Comparison of ENCODE assay signal across 1 cellular context in genomic region chr2:38315707-38316333, GRCh38.
TF ChIP-seq lines count a peak whose summit lies in the region.

No MANE protein-coding gene starts in this region.

TF ChIP-seq in K562, 482 proteins besides CTCF, POLR2A, EP300 and RAD21 (continued from another document):
- 0 out of 4 replicates have a peak, but pooled peaks of 1 of the 2 experiments have one; percentile 18 for TF ChIP-seq MNT (conservative IDR thresholded peaks at IDR 0.05)
- peak; percentile 55; the same call in 1 of the 2 replicates for TF ChIP-seq SMC3 (conservative IDR thresholded peaks at IDR 0.05; ENCODE audit: insufficient read depth, low read depth, low read length)
- TF ChIP-seq TRIM28 (IDR thresholded peaks at IDR 0.05): no peak
- TF ChIP-seq MAFF (IDR thresholded peaks at IDR 0.05; ENCODE audit: low read length): peak; percentile 70
- TF ChIP-seq ARID2 (IDR thresholded peaks at IDR 0.05): peak; percentile 66; the same call in 1 of the 2 replicates
- no peak for TF ChIP-seq ZKSCAN8 (CRISPR knock-in tag; IDR thresholded peaks at IDR 0.05)
- TF ChIP-seq HEY1 (CRISPR knock-in tag; IDR thresholded peaks at IDR 0.05; ENCODE audit: borderline replicate concordance): no peak
- TF ChIP-seq KLF16 (IDR thresholded peaks at IDR 0.05): 0 out of 2 replicates have a peak, but pooled peaks have one; percentile 7
- no peak for TF ChIP-seq SMAD3 (CRISPR knock-in tag; conservative IDR thresholded peaks at IDR 0.05)
